9 cellular contexts compared by ENCODE assay signal in genomic region chr4:103934178-103934789, GRCh38.
DNase-seq lines count a peak whose midpoint lies in the region; ATAC-seq, FAIRE-seq and TF ChIP-seq lines count a peak whose summit lies in the region.
"Had no signal": no experiment of that assay in that cellular context is flagged by ENCODE, and none has a peak within 500 bp of the region (broad histone marks: within the 10 kb centered on the region; RNA-seq: fewer than 3 reads in every experiment).

No MANE protein-coding gene starts in this region.

- no peak overlapping the region for H3K4me3 Mint-ChIP-seq in activated T-cell treated with anti-CD3 and anti-CD28 coated beads, Interleukin-2, amount 50 U/mL, for 4 hours
- H3K4me3 Mint-ChIP-seq: naive thymus-derived CD8-positive, alpha-beta T cell had no signal

- H3K36me3 ChIP-seq in small intestine (ENCODE audit: control insufficient read depth in 2 of 2, insufficient read depth in 2 of 2, low read length in 2 of 2), result no peaks in the 10 kb centered on the region

- no peak overlapping the region for H3K27ac ChIP-seq in small intestine (ENCODE audit: low read depth in 1 of 2, low read length in 1 of 2)

- no peaks in the 10 kb centered on the region for H3K27me3 Mint-ChIP-seq in activated T-cell treated with anti-CD3 and anti-CD28 coated beads, Interleukin-2, amount 50 U/mL, for 4 hours (ENCODE audit: low read depth)

- no peaks in the 10 kb centered on the region for H3K4me1 ChIP-seq in small intestine (ENCODE audit: control insufficient read depth in 2 of 2, insufficient read depth in 1 of 2, low read depth in 1 of 2, low read length in 1 of 2)

- TF ChIP-seq CTCF in GM12864 (IDR thresholded peaks at IDR 0.05; ENCODE audit: low read depth, low read length, missing control alignments) (peak; percentile 50), foreskin fibroblast (IDR thresholded peaks at IDR 0.05; ENCODE audit: low read depth, low read length) (peak; percentile 53)

- no peaks in the 10 kb centered on the region for H3K4me1 Mint-ChIP-seq in activated T-cell treated with anti-CD3 and anti-CD28 coated beads, Interleukin-2, amount 50 U/mL, for 4 hours (ENCODE audit: low read depth)
- H3K4me1 Mint-ChIP-seq: naive thymus-derived CD8-positive, alpha-beta T cell had no signal

- peak; percentile 78 for ATAC-seq in SK-N-SH treated with all-trans-retinoic acid at 6 μM for 48 hours
- ATAC-seq in activated T-cell treated with anti-CD3 and anti-CD28 coated beads, Interleukin-2, amount 50 U/mL, for 4 hours, result no peak
- ATAC-seq: naive thymus-derived CD8-positive, alpha-beta T cell had no signal

- no peak overlapping the region for H3K4me3 ChIP-seq in GM12864 (ENCODE audit: low read depth, low read length)
- no peak overlapping the region for H3K4me3 ChIP-seq in foreskin fibroblast (ENCODE audit: low read depth in 1 of 2, low read length in 2 of 2)
- H3K4me3 ChIP-seq in small intestine (ENCODE audit: low read depth in 1 of 2, low read length in 2 of 2), result no peak overlapping the region

- DNase-seq in AG08396 (ENCODE audit: low spot score) (peak; percentile 22), GM12864 (ENCODE audit: low read depth) (peak; percentile 13), HCEC 1CT (peak; percentile 29), M059J (ENCODE audit: low read depth) (peak; percentile 36), foreskin fibroblast (peak; percentile 10 to 59), small intestine (peak; percentile 41)
- DNase-seq in activated T-cell treated with anti-CD3 and anti-CD28 coated beads, Interleukin-2, amount 50 U/mL, for 4 hours, result no peak

- no peaks in the 10 kb centered on the region for H3K9me3 ChIP-seq in small intestine (ENCODE audit: control insufficient read depth, low read depth)

- WGBS in small intestine, 3 donors, result 26 to 36% (median 29%) methylated on average over 2 of the region's 2 CpGs

- no peaks in the 10 kb centered on the region for H3K36me3 Mint-ChIP-seq in activated T-cell treated with anti-CD3 and anti-CD28 coated beads, Interleukin-2, amount 50 U/mL, for 4 hours (ENCODE audit: insufficient read depth)
- H3K36me3 Mint-ChIP-seq: naive thymus-derived CD8-positive, alpha-beta T cell had no signal

- peak; percentile 93 for FAIRE-seq in small intestine (lab: Jason Lieb, UNC)

- H3K27me3 ChIP-seq in small intestine (ENCODE audit: control insufficient read depth in 2 of 2, insufficient read depth in 2 of 2, low read length in 2 of 2), result no peaks in the 10 kb centered on the region

- H3K9me3 Mint-ChIP-seq in activated T-cell treated with anti-CD3 and anti-CD28 coated beads, Interleukin-2, amount 50 U/mL, for 4 hours, result no peaks in the 10 kb centered on the region

TF ChIP-seq in SK-N-SH treated with all-trans-retinoic acid at 6 μM for 48 hours, 23 proteins besides CTCF, POLR2A, EP300 and RAD21:
- TF ChIP-seq BACH2 (CRISPR knock-in tag; IDR thresholded peaks at IDR 0.05; ENCODE audit: borderline replicate concordance) (no peak), ISL1 (CRISPR knock-in tag; IDR thresholded peaks at IDR 0.05) (no peak), ZC3H10 (CRISPR knock-in tag; IDR thresholded peaks at IDR 0.05) (no peak), SNAI2 (CRISPR knock-in tag; IDR thresholded peaks at IDR 0.05) (no peak), GLIS3 (CRISPR knock-in tag; IDR thresholded peaks at IDR 0.05) (no peak), POU6F1 (CRISPR knock-in tag; IDR thresholded peaks at IDR 0.05; ENCODE audit: borderline replicate concordance, low read depth) (no peak), ESRRG (CRISPR knock-in tag; IDR thresholded peaks at IDR 0.05) (no peak), PPARA (CRISPR knock-in tag; IDR thresholded peaks at IDR 0.05; ENCODE audit: borderline replicate concordance) (no peak), ZNF565 (CRISPR knock-in tag; conservative IDR thresholded peaks at IDR 0.05; ENCODE audit: low read depth) (no peak), CSDC2 (CRISPR knock-in tag; IDR thresholded peaks at IDR 0.05) (no peak), CSRNP3 (CRISPR knock-in tag; IDR thresholded peaks at IDR 0.05) (no peak), TSHZ2 (CRISPR knock-in tag; IDR thresholded peaks at IDR 0.05) (no peak)
